8 cellular contexts compared by ENCODE assay signal in genomic region chr13:29847501-29847983, GRCh38. TPM values are rescaled to one million over a fixed set of nuclear protein-coding genes. Genes with fewer than 3 reads are reported as not detected.
DNase-seq lines count a peak whose midpoint lies in the region; ATAC-seq lines count a peak whose summit lies in the region.

No MANE protein-coding gene starts in this region.

- peak; percentile 1 for ATAC-seq in sciatic nerve
- ATAC-seq in HG03520 (IDR thresholded peaks at IDR 0.05; ENCODE audit: unreplicated experiment) = no peak
- no peak for ATAC-seq in GM19455 (IDR thresholded peaks at IDR 0.05; ENCODE audit: unreplicated experiment)
- no peak for ATAC-seq in HG03095 (IDR thresholded peaks at IDR 0.05; ENCODE audit: unreplicated experiment)

- in situ Hi-C loops in Caki2 (cut with HindIII; ENCODE audit: low pct_unique_long_range_greater_than_20kb, low sequenced_read_pairs) (loop anchor here (10.0 kb wide), 1 partner anchor 77 kb away; no protein-coding TSS in a partner anchor), KBM-7 (cut with MboI; ENCODE audit: low pct_unique_long_range_greater_than_20kb, low sequenced_read_pairs) (no loop called here)

- H3K27me3 ChIP-seq in iPS DF 6.9 (ENCODE audit: control insufficient read depth, insufficient read depth, low read length) = no peaks in the 10 kb centered on the region

- peak overlapping the region; percentile 77 for H3K27ac Mint-ChIP-seq in activated T-helper 2 cell treated with anti-CD3 and anti-CD28 coated beads, Interferon-gamma antibody, Interleukin-2, Interleukin-4, amounts not matched to agents 10 μg/mL and 5 μg/mL and 100 μg/mL, durations not matched to agents 14 hours and 24 hours and 36 hours

- no peaks in the 10 kb centered on the region for H3K27me3 Mint-ChIP-seq in activated T-helper 2 cell treated with anti-CD3 and anti-CD28 coated beads, Interferon-gamma antibody, Interleukin-2, Interleukin-4, amounts not matched to agents 10 μg/mL and 5 μg/mL and 100 μg/mL, durations not matched to agents 14 hours and 24 hours and 36 hours (ENCODE audit: low read depth)

- H3K4me1 Mint-ChIP-seq in activated T-helper 2 cell treated with anti-CD3 and anti-CD28 coated beads, Interferon-gamma antibody, Interleukin-2, Interleukin-4, amounts not matched to agents 10 μg/mL and 5 μg/mL and 100 μg/mL, durations not matched to agents 14 hours and 24 hours and 36 hours (ENCODE audit: low read depth) = peaks cover 36% of the 10 kb centered on the region

- peaks cover 2% of the 10 kb centered on the region; the same call in 1 of the 2 replicates for H3K4me1 ChIP-seq in iPS DF 6.9 (ENCODE audit: control insufficient read depth, insufficient read depth, low read length)

- H3K36me3 Mint-ChIP-seq in activated T-helper 2 cell treated with anti-CD3 and anti-CD28 coated beads, Interferon-gamma antibody, Interleukin-2, Interleukin-4, amounts not matched to agents 10 μg/mL and 5 μg/mL and 100 μg/mL, durations not matched to agents 14 hours and 24 hours and 36 hours (ENCODE audit: low read depth) = peaks cover 3% of the 10 kb centered on the region

- DNase-seq in Caki2 (ENCODE audit: low read depth) = peak; percentile 48
- peak; percentile 25 for DNase-seq in KBM-7
- no peak for DNase-seq in activated T-helper 2 cell treated with anti-CD3 and anti-CD28 coated beads, Interferon-gamma antibody, Interleukin-2, Interleukin-4, amounts not matched to agents 10 μg/mL and 5 μg/mL and 100 μg/mL, durations not matched to agents 14 hours and 24 hours and 36 hours (ENCODE audit: low spot score)
- no peak for DNase-seq in iPS DF 6.9 (ENCODE audit: low read depth, low spot score)
- no peak for DNase-seq in sciatic nerve (ENCODE audit: low spot score)

- no peaks in the 10 kb centered on the region for H3K9me3 Mint-ChIP-seq in activated T-helper 2 cell treated with anti-CD3 and anti-CD28 coated beads, Interferon-gamma antibody, Interleukin-2, Interleukin-4, amounts not matched to agents 10 μg/mL and 5 μg/mL and 100 μg/mL, durations not matched to agents 14 hours and 24 hours and 36 hours

- intact Hi-C loops in activated T-helper 2 cell treated with anti-CD3 and anti-CD28 coated beads, Interferon-gamma antibody, Interleukin-2, Interleukin-4, amounts not matched to agents 10 μg/mL and 5 μg/mL and 100 μg/mL, durations not matched to agents 14 hours and 24 hours and 36 hours (cut with micrococcal nuclease) = loop anchor here (5.0 to 10.0 kb wide), 2 partner anchors 75 to 457 kb away; partner anchors contain the start of gene KATNAL1
- intact Hi-C loops in sciatic nerve (cut with DNase I) = loop anchor here (10.0 kb wide), 1 partner anchor 267 kb away; no protein-coding TSS in a partner anchor

- peak overlapping the region; percentile 86 for H3K4me3 Mint-ChIP-seq in activated T-helper 2 cell treated with anti-CD3 and anti-CD28 coated beads, Interferon-gamma antibody, Interleukin-2, Interleukin-4, amounts not matched to agents 10 μg/mL and 5 μg/mL and 100 μg/mL, durations not matched to agents 14 hours and 24 hours and 36 hours (ENCODE audit: low read depth)

- no peaks in the 10 kb centered on the region for H3K36me3 ChIP-seq in iPS DF 6.9 (ENCODE audit: control insufficient read depth, insufficient read depth, low read length)

- WGBS in iPS DF 6.9 (ENCODE audit: insufficient coverage, insufficient read length) = no CpG with 5 or more reads among the region's 13 CpGs

- H3K9me3 ChIP-seq in iPS DF 6.9 (ENCODE audit: control insufficient read depth, insufficient read depth, low read length) = no peaks in the 10 kb centered on the region

- H3K27ac ChIP-seq in iPS DF 6.9 (ENCODE audit: low read length) = no peak overlapping the region

- H3K4me3 ChIP-seq in iPS DF 6.9 (ENCODE audit: low read length) = peak overlapping the region; percentile 9; the same call in 1 of the 2 replicates

RNA-seq across cellular contexts. Expression of gene UBL3, which starts 2.9 kb away (rescaled TPM):
- total RNA-seq in Caki2 (2014; rRNA removed; shearing (Covaris generic); ENCODE audit: low replicate concordance) = 14.7 and 18.7 TPM in 2 replicates
- total RNA-seq in activated T-helper 2 cell treated with anti-CD3 and anti-CD28 coated beads, Interferon-gamma antibody, Interleukin-2, Interleukin-4, amounts not matched to agents 10 μg/mL and 5 μg/mL and 100 μg/mL, durations not matched to agents 14 hours and 24 hours and 36 hours = 7.9 and 8.5 TPM in 2 replicates
- 39.6 TPM for total RNA-seq in sciatic nerve

Comparison
In these comparisons a context has a peak if more than half of its experiments do, and no peak if none do; other contexts are left out.
1. DNase-seq: peak in Caki2 (single experiment) and KBM-7 (single experiment); none in activated T-helper 2 cell treated with anti-CD3 and anti-CD28 coated beads, Interferon-gamma antibody, Interleukin-2, Interleukin-4, amounts not matched to agents 10 μg/mL and 5 μg/mL and 100 μg/mL, durations not matched to agents 14 hours and 24 hours and 36 hours (single experiment), iPS DF 6.9 (single experiment) and sciatic nerve (single experiment).